Comparison of ENCODE assay signal across 8 cellular contexts in genomic region chr18:57502624-57503023, GRCh38.
"Had no signal": no experiment of that assay in that cellular context is flagged by ENCODE, and none has a peak within 500 bp of the region (broad histone marks: within the 10 kb centered on the region; RNA-seq: fewer than 3 reads in every experiment).

No MANE protein-coding gene starts in this region.

- H3K4me3 ChIP-seq: GM23248, GM23338, HAP-1 had no signal

- H2AFZ ChIP-seq: GM23248, GM23338 had no signal

- DNase-seq: GM23248, GOT3, H7, H9, HCEC 1CT, HFFc6 had no signal

- H3K4me2 ChIP-seq: GM23338 had no signal

- H3K27ac ChIP-seq: GM23248 had no signal

- H3K9ac ChIP-seq: GM23248 had no signal

- H3K36me3 ChIP-seq: HAP-1 had no signal

- H3K9me3 ChIP-seq: HAP-1 had no signal
